26 cellular contexts compared by ENCODE assay signal in genomic region chr3:125236331-125236903, GRCh38.
DNase-seq lines count a peak whose midpoint lies in the region; TF ChIP-seq lines count a peak whose summit lies in the region.
"Had no signal": no experiment of that assay in that cellular context is flagged by ENCODE, and none has a peak within 500 bp of the region (broad histone marks: within the 10 kb centered on the region; RNA-seq: fewer than 3 reads in every experiment).

No MANE protein-coding gene starts in this region.

- no peaks in the 10 kb centered on the region for H3K27me3 Mint-ChIP-seq in nephron progenitor cell (ENCODE audit: low read depth, poor library complexity)
- H3K27me3 Mint-ChIP-seq: CD4-positive, CD25-positive, alpha-beta regulatory T cell; central memory CD8-positive, alpha-beta T cell; memory B cell; naive B cell; T-helper 17 cell had no signal

- no peaks in the 10 kb centered on the region for H3K9me3 Mint-ChIP-seq in nephron progenitor cell
- H3K9me3 Mint-ChIP-seq: central memory CD8-positive, alpha-beta T cell had no signal

- H3K4me3 ChIP-seq in AG10803 (ENCODE audit: low read length): no peak overlapping the region
- H3K4me3 ChIP-seq: adrenal gland, esophagus muscularis mucosa, ovary, PC-9, SJSA1 had no signal

- peaks cover 43% of the 10 kb centered on the region for H3K36me3 Mint-ChIP-seq in nephron progenitor cell (ENCODE audit: low read depth)

- no peaks in the 10 kb centered on the region for H3K4me1 Mint-ChIP-seq in nephron progenitor cell
- H3K4me1 Mint-ChIP-seq: memory B cell, T-helper 17 cell had no signal

- DNase-seq in AG10803 (ENCODE audit: low read depth): peak; percentile 79
- DNase-seq in NOMO-1 treated with DMSO at 0.1 percent for 48 hours (lab: John Stamatoyannopoulos, UW; ENCODE audit: unreplicated experiment): peak; percentile 18
- DNase-seq in fibroblast of gingiva (ENCODE audit: low read depth): peak; percentile 47
- no peak for DNase-seq in nephron progenitor cell
- no peak for DNase-seq in glomerular visceral epithelial cell (ENCODE audit: extremely low spot score)
- DNase-seq in OCI-M2 (lab: John Stamatoyannopoulos, UW; ENCODE audit: unreplicated experiment): no peak
- DNase-seq in LoVo (ENCODE audit: low spot score): no peak
- DNase-seq in NCI-H526 treated with DMSO at 0.1 percent for 48 hours (lab: John Stamatoyannopoulos, UW): no peak
- DNase-seq: activated CD4-positive, alpha-beta T cell treated with anti-CD3 and anti-CD28 coated beads, Interleukin-2, amount 50 U/mL, for 4 hours; activated gamma-delta T cell treated with Interleukin-2 at 50 U/mL for 16 hours; adrenal gland; CD4-positive, CD25-positive, alpha-beta regulatory T cell; DMS153; effector memory CD4-positive, alpha-beta T cell; naive B cell; NCI-H1417; NCI-H69; ovary; PC-9; stimulated activated CD4-positive, alpha-beta T cell treated with anti-CD3 and anti-CD28 coated beads, Interleukin-2, amount 100 ng/mL, for 24 hours; stimulated activated naive CD4-positive, alpha-beta T cell; T-helper 17 cell had no signal

- no peak overlapping the region for H3K4me3 Mint-ChIP-seq in nephron progenitor cell
- H3K4me3 Mint-ChIP-seq: CD4-positive, CD25-positive, alpha-beta regulatory T cell; central memory CD8-positive, alpha-beta T cell; memory B cell; T-helper 17 cell had no signal

- peak overlapping the region; percentile 6 for H3K27ac Mint-ChIP-seq in nephron progenitor cell
- H3K27ac Mint-ChIP-seq: memory B cell, T-helper 17 cell had no signal

- TF ChIP-seq CTCF in AG10803 (conservative IDR thresholded peaks at IDR 0.05; ENCODE audit: low read length): no peak
- no peak for TF ChIP-seq CTCF in nephron progenitor cell (IDR thresholded peaks at IDR 0.05)

Comparison
In these comparisons a context has a peak if more than half of its experiments do, and no peak if none do; other contexts are left out.
1. DNase-seq: peak in AG10803 (single experiment), NOMO-1 treated with DMSO at 0.1 percent for 48 hours (single experiment) and fibroblast of gingiva (single experiment); none in nephron progenitor cell (single experiment), glomerular visceral epithelial cell (single experiment), OCI-M2 (single experiment), LoVo (single experiment) and NCI-H526 treated with DMSO at 0.1 percent for 48 hours (single experiment).